Comparison of ENCODE assay signal across 1 cellular context in the genomic region with DNA sequence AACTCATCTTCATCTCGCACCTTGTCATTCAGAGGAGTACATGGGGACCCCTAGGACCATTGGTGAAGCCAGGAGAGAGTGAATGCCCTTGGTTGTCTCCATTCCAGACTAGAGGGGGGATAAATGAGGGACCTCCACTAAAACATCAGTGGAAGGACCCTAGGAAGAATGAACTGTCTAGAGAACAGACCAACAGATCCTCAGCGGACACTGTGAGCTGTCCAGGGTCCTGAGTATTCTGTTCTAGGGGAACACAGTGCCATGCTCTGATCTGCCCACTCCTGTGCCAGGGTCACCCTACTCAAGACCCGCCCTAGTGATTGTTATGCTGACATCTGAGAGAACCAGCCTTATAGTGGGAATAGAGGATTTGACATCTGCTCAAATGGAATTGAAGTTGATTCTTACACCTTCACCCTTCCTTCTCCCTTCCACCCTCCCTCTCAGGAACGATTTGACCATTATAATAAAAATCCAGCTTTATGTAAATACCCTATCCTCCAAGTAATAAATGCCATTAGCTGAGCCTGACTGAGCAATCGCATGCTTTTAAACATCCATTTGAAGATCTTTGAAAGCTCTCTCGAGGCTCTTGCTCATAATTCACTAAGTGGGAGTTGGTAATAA.
TF ChIP-seq lines count a peak whose summit lies in the region.

No MANE protein-coding gene starts in this region.

TF ChIP-seq in HepG2, 621 proteins besides CTCF, POLR2A, EP300 and RAD21 (continued from another document and continues in another):
- TF ChIP-seq MED1 (CRISPR knock-in tag; IDR thresholded peaks at IDR 0.05) (0 out of 2 replicates have a peak, but pooled peaks have one; percentile 16), CHD2 (IDR thresholded peaks at IDR 0.05; ENCODE audit: low read depth, low read length) (no peak), ZSCAN20 (CRISPR knock-in tag; IDR thresholded peaks at IDR 0.05; ENCODE audit: borderline replicate concordance) (no peak), ZNF570 (CRISPR knock-in tag; IDR thresholded peaks at IDR 0.05; ENCODE audit: borderline replicate concordance) (no peak), TCF7L2 (IDR thresholded peaks at IDR 0.05; ENCODE audit: low read depth, low read length) (no peak), ZNF260 (CRISPR knock-in tag; IDR thresholded peaks at IDR 0.05; ENCODE audit: borderline replicate concordance, low read depth) (no peak), ATAD3A (CRISPR knock-in tag; IDR thresholded peaks at IDR 0.05) (0 out of 2 replicates have a peak, but pooled peaks have one; percentile 91), ZSCAN21 (CRISPR knock-in tag; IDR thresholded peaks at IDR 0.05; ENCODE audit: borderline replicate concordance) (peak; percentile 81), KAT8 (CRISPR knock-in tag; IDR thresholded peaks at IDR 0.05) (peak; percentile 59), ZIK1 (CRISPR knock-in tag; IDR thresholded peaks at IDR 0.05; ENCODE audit: borderline replicate concordance, low read depth) (no peak), BHLHE40 (IDR thresholded peaks at IDR 0.05; ENCODE audit: low read length) (no peak), NR3C1 (CRISPR knock-in tag; IDR thresholded peaks at IDR 0.05) (no peak), ZNF768 (CRISPR knock-in tag; IDR thresholded peaks at IDR 0.05) (no peak), MED13 (CRISPR knock-in tag; IDR thresholded peaks at IDR 0.05) (no peak), ONECUT2 (CRISPR knock-in tag; IDR thresholded peaks at IDR 0.05) (no peak), ZNF614 (CRISPR knock-in tag; IDR thresholded peaks at IDR 0.05; ENCODE audit: borderline replicate concordance) (0 out of 2 replicates have a peak, but pooled peaks have one; percentile 29), BRCA1 (CRISPR knock-in tag; IDR thresholded peaks at IDR 0.05) (peak; percentile 76; the same call in 1 of the 2 replicates), RBAK (CRISPR knock-in tag; IDR thresholded peaks at IDR 0.05) (no peak), ZMAT3 (CRISPR knock-in tag; conservative IDR thresholded peaks at IDR 0.05) (0 out of 2 replicates have a peak, but pooled peaks have one; percentile 51), ZNF430 (CRISPR knock-in tag; IDR thresholded peaks at IDR 0.05) (no peak), REPIN1 (CRISPR knock-in tag; IDR thresholded peaks at IDR 0.05; ENCODE audit: borderline replicate concordance, low read depth) (peak; percentile 58; the same call in 1 of the 2 replicates), ZNF607 (CRISPR knock-in tag; IDR thresholded peaks at IDR 0.05; ENCODE audit: borderline replicate concordance) (0 out of 2 replicates have a peak, but pooled peaks have one; percentile 46), NCOR1 (IDR thresholded peaks at IDR 0.05; ENCODE audit: borderline replicate concordance, low read length) (no peak), AHR (CRISPR knock-in tag; IDR thresholded peaks at IDR 0.05) (no peak)
- TF ChIP-seq, protein P1, sequence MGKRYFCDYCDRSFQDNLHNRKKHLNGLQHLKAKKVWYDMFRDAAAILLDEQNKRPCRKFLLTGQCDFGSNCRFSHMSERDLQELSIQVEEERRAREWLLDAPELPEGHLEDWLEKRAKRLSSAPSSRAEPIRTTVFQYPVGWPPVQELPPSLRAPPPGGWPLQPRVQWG (CRISPR knock-in tag; IDR thresholded peaks at IDR 0.05; ENCODE audit: borderline replicate concordance, low read depth) = no peak
- TF ChIP-seq, protein P2, sequence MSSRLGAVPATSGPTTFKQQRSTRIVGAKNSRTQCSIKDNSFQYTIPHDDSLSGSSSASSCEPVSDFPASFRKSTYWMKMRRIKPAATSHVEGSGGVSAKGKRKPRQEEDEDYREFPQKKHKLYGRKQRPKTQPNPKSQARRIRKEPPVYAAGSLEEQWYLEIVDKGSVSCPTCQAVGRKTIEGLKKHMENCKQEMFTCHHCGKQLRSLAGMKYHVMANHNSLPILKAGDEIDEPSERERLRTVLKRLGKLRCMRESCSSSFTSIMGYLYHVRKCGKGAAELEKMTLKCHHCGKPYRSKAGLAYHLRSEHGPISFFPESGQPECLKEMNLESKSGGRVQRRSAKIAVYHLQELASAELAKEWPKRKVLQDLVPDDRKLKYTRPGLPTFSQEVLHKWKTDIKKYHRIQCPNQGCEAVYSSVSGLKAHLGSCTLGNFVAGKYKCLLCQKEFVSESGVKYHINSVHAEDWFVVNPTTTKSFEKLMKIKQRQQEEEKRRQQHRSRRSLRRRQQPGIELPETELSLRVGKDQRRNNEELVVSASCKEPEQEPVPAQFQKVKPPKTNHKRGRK (CRISPR knock-in tag; IDR thresholded peaks at IDR 0.05) = no peak
- TF ChIP-seq, protein P3, sequence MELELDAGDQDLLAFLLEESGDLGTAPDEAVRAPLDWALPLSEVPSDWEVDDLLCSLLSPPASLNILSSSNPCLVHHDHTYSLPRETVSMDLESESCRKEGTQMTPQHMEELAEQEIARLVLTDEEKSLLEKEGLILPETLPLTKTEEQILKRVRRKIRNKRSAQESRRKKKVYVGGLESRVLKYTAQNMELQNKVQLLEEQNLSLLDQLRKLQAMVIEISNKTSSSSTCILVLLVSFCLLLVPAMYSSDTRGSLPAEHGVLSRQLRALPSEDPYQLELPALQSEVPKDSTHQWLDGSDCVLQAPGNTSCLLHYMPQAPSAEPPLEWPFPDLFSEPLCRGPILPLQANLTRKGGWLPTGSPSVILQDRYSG (CRISPR knock-in tag; IDR thresholded peaks at IDR 0.05) = no peak
- TF ChIP-seq, protein P4, sequence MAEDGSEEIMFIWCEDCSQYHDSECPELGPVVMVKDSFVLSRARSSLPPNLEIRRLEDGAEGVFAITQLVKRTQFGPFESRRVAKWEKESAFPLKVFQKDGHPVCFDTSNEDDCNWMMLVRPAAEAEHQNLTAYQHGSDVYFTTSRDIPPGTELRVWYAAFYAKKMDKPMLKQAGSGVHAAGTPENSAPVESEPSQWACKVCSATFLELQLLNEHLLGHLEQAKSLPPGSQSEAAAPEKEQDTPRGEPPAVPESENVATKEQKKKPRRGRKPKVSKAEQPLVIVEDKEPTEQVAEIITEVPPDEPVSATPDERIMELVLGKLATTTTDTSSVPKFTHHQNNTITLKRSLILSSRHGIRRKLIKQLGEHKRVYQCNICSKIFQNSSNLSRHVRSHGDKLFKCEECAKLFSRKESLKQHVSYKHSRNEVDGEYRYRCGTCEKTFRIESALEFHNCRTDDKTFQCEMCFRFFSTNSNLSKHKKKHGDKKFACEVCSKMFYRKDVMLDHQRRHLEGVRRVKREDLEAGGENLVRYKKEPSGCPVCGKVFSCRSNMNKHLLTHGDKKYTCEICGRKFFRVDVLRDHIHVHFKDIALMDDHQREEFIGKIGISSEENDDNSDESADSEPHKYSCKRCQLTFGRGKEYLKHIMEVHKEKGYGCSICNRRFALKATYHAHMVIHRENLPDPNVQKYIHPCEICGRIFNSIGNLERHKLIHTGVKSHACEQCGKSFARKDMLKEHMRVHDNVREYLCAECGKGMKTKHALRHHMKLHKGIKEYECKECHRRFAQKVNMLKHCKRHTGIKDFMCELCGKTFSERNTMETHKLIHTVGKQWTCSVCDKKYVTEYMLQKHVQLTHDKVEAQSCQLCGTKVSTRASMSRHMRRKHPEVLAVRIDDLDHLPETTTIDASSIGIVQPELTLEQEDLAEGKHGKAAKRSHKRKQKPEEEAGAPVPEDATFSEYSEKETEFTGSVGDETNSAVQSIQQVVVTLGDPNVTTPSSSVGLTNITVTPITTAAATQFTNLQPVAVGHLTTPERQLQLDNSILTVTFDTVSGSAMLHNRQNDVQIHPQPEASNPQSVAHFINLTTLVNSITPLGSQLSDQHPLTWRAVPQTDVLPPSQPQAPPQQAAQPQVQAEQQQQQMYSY (CRISPR knock-in tag; IDR thresholded peaks at IDR 0.05) = no peak
- TF ChIP-seq, protein P5, sequence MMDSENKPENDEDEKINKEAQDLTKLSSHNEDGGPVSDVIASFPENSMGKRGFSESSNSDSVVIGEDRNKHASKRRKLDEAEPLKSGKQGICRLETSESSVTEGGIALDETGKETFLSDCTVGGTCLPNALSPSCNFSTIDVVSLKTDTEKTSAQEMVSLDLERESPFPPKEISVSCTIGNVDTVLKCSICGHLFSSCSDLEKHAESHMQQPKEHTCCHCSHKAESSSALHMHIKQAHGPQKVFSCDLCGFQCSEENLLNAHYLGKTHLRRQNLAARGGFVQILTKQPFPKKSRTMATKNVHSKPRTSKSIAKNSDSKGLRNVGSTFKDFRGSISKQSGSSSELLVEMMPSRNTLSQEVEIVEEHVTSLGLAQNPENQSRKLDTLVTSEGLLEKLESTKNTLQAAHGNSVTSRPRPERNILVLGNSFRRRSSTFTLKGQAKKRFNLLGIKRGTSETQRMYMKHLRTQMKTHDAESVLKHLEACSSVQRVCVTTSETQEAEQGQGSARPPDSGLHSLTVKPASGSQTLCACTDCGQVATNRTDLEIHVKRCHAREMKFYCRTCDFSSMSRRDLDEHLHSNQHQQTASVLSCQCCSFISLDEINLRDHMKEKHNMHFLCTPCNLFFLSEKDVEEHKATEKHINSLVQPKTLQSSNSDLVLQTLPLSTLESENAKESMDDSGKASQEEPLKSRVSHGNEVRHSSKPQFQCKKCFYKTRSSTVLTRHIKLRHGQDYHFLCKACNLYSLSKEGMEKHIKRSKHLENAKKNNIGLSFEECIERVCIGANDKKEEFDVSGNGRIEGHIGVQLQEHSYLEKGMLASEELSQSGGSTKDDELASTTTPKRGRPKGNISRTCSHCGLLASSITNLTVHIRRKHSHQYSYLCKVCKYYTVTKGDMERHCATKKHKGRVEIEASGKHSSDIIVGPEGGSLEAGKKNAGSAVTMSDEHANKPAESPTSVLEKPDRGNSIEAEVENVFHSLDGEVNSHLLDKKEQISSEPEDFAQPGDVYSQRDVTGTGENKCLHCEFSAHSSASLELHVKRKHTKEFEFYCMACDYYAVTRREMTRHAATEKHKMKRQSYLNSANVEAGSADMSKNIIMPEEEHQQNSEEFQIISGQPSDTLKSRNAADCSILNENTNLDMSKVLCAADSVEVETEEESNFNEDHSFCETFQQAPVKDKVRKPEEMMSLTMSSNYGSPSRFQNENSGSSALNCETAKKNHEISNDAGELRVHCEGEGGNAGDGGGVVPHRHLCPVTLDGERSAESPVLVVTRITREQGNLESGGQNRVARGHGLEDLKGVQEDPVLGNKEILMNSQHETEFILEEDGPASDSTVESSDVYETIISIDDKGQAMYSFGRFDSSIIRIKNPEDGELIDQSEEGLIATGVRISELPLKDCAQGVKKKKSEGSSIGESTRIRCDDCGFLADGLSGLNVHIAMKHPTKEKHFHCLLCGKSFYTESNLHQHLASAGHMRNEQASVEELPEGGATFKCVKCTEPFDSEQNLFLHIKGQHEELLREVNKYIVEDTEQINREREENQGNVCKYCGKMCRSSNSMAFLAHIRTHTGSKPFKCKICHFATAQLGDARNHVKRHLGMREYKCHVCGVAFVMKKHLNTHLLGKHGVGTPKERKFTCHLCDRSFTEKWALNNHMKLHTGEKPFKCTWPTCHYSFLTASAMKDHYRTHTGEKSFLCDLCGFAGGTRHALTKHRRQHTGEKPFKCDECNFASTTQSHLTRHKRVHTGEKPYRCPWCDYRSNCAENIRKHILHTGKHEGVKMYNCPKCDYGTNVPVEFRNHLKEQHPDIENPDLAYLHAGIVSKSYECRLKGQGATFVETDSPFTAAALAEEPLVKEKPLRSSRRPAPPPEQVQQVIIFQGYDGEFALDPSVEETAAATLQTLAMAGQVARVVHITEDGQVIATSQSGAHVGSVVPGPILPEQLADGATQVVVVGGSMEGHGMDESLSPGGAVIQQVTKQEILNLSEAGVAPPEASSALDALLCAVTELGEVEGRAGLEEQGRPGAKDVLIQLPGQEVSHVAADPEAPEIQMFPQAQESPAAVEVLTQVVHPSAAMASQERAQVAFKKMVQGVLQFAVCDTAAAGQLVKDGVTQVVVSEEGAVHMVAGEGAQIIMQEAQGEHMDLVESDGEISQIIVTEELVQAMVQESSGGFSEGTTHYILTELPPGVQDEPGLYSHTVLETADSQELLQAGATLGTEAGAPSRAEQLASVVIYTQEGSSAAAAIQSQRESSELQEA (CRISPR knock-in tag; IDR thresholded peaks at IDR 0.05; ENCODE audit: not compliant biosample characterization) = no peak
- TF ChIP-seq, protein P6, sequence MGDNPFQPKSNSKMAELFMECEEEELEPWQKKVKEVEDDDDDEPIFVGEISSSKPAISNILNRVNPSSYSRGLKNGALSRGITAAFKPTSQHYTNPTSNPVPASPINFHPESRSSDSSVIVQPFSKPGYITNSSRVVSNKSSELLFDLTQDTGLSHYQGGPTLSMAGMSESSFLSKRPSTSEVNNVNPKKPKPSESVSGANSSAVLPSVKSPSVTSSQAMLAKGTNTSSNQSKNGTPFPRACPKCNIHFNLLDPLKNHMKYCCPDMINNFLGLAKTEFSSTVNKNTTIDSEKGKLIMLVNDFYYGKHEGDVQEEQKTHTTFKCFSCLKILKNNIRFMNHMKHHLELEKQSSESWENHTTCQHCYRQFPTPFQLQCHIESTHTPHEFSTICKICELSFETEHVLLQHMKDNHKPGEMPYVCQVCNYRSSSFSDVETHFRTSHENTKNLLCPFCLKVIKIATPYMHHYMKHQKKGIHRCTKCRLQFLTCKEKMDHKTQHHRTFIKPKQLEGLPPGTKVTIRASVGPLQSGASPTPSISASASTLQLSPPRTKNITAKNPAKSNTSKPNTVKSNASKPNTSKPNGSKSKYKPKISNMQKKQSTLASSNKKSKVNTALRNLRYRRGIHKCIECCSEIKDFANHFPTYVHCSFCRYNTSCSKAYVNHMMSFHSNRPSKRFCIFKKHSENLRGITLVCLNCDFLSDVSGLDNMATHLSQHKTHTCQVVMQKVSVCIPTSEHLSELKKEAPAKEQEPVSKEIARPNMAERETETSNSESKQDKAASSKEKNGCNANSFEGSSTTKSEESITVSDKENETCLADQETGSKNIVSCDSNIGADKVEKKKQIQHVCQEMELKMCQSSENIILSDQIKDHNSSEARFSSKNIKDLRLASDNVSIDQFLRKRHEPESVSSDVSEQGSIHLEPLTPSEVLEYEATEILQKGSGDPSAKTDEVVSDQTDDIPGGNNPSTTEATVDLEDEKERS (CRISPR knock-in tag; IDR thresholded peaks at IDR 0.05) = no peak
- TF ChIP-seq, protein P7, sequence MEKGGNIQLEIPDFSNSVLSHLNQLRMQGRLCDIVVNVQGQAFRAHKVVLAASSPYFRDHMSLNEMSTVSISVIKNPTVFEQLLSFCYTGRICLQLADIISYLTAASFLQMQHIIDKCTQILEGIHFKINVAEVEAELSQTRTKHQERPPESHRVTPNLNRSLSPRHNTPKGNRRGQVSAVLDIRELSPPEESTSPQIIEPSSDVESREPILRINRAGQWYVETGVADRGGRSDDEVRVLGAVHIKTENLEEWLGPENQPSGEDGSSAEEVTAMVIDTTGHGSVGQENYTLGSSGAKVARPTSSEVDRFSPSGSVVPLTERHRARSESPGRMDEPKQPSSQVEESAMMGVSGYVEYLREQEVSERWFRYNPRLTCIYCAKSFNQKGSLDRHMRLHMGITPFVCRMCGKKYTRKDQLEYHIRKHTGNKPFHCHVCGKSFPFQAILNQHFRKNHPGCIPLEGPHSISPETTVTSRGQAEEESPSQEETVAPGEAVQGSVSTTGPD (CRISPR knock-in tag; IDR thresholded peaks at IDR 0.05) = no peak
- TF ChIP-seq, protein P8, sequence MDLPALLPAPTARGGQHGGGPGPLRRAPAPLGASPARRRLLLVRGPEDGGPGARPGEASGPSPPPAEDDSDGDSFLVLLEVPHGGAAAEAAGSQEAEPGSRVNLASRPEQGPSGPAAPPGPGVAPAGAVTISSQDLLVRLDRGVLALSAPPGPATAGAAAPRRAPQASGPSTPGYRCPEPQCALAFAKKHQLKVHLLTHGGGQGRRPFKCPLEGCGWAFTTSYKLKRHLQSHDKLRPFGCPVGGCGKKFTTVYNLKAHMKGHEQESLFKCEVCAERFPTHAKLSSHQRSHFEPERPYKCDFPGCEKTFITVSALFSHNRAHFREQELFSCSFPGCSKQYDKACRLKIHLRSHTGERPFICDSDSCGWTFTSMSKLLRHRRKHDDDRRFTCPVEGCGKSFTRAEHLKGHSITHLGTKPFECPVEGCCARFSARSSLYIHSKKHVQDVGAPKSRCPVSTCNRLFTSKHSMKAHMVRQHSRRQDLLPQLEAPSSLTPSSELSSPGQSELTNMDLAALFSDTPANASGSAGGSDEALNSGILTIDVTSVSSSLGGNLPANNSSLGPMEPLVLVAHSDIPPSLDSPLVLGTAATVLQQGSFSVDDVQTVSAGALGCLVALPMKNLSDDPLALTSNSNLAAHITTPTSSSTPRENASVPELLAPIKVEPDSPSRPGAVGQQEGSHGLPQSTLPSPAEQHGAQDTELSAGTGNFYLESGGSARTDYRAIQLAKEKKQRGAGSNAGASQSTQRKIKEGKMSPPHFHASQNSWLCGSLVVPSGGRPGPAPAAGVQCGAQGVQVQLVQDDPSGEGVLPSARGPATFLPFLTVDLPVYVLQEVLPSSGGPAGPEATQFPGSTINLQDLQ (CRISPR knock-in tag; IDR thresholded peaks at IDR 0.05) = no peak
